Comparison of ENCODE assay signal across 16 cellular contexts in the genomic region with DNA sequence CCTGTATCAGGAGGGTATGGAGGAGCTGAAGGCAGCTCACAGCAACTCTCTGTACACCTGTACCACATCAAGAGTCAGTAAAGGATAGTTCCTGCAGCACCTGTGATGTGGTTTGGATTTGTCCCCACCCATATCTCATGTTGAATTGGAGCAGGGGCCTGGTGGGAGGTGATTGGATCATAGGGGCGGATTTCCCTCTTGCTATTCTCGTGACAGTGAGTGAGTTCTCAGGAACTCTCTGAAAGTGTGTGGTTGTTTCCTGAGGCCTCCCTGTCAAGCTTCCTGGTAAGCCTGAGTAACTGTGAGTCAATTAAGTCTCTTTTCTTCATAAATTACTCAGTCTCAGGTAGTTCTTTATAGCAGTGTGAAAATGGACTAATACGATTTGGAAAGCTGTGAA. TPM values are rescaled to one million over a fixed set of nuclear protein-coding genes. Genes with fewer than 3 reads are reported as not detected.
A peak's percentile ranks its signal among the peaks of the same experiment; 100 is the strongest.
DNase-seq lines count a peak whose midpoint lies in the region; ATAC-seq, FAIRE-seq and TF ChIP-seq lines count a peak whose summit lies in the region.
"Had no signal": no experiment of that assay in that cellular context is flagged by ENCODE, and none has a peak within 500 bp of the region (broad histone marks: within the 10 kb centered on the region; RNA-seq: fewer than 3 reads in every experiment).

No MANE protein-coding gene starts in this region.

- no peak for FAIRE-seq in GM12892 (lab: Jason Lieb, UNC)
- FAIRE-seq: H54 had no signal

- no peak for ATAC-seq in HG02870 (IDR thresholded peaks at IDR 0.05; ENCODE audit: unreplicated experiment)

- H3K36me3 ChIP-seq in GM23248 (ENCODE audit: low read depth) = no peaks in the 10 kb centered on the region

- no peak overlapping the region for H3K4me3 ChIP-seq in GM23248
- H3K4me3 ChIP-seq: hepatocyte, PC-9 had no signal

- no peaks in the 10 kb centered on the region for H3K27me3 ChIP-seq in GM23248 (replicated peaks; ENCODE audit: insufficient read depth)
- H3K27me3 ChIP-seq: hepatocyte had no signal

- H3K9me2 ChIP-seq in GM23248 (ENCODE audit: insufficient read depth) = no peaks in the 10 kb centered on the region

- H2AFZ ChIP-seq in GM23248 = no peak overlapping the region
- H2AFZ ChIP-seq: hepatocyte, PC-9 had no signal

- DNase-seq in GM23248 = peak; percentile 2
- peak; percentile 82 for DNase-seq in activated CD4-positive, alpha-beta memory T cell treated with anti-CD3 and anti-CD28 coated beads for 36 hours
- DNase-seq in endothelial cell (ENCODE audit: low spot score) = no peak
- DNase-seq in stimulated activated CD4-positive, alpha-beta T cell treated with anti-CD3 and anti-CD28 coated beads, Interleukin-2, amount 100 ng/mL, for 4 hours (ENCODE audit: low read depth) = peak; percentile 38
- DNase-seq in GM12892 (ENCODE audit: insufficient read length) = no peak
- DNase-seq in iPS-NIHi7 (ENCODE audit: extremely low spot score) = no peak
- no peak for DNase-seq in HFFc6
- DNase-seq: C1 segment of cervical spinal cord; effector CD8-positive, alpha-beta T cell; PC-9; retina; T1000 had no signal

- H3K27me3 Mint-ChIP-seq in activated CD4-positive, alpha-beta memory T cell treated with anti-CD3 and anti-CD28 coated beads for 36 hours = peaks cover 8% of the 10 kb centered on the region
- H3K27me3 Mint-ChIP-seq in endothelial cell (ENCODE audit: unreplicated experiment) = peaks cover 2% of the 10 kb centered on the region
- H3K27me3 Mint-ChIP-seq in HFFc6 (ENCODE audit: insufficient read depth) = peaks cover 5% of the 10 kb centered on the region

- CTCF ChIA-PET in activated CD4-positive, alpha-beta memory T cell treated with anti-CD3 and anti-CD28 coated beads for 36 hours (lab: Charles Lee) = interaction anchor here (0.9 to 14.8 kb wide), 6 partner anchors 9 to 189 kb away, joined by 3 to 441 read pairs (median 4); a partner anchor contains a TSS

- no peak for TF ChIP-seq POLR2A in GM12892 (IDR thresholded peaks at IDR 0.05; ENCODE audit: low read depth, low read length)

- H3K9ac ChIP-seq in GM23248 = no peak overlapping the region

- TF ChIP-seq CTCF in endothelial cell (IDR thresholded peaks at IDR 0.05; ENCODE audit: unreplicated experiment) (no peak), HFFc6 (IDR thresholded peaks at IDR 0.05) (no peak)

- in situ Hi-C loops in GM23248 (cut with MboI) = no loop called here

- no peaks in the 10 kb centered on the region for H3K4me1 ChIP-seq in GM23248 (ENCODE audit: insufficient read depth)

- peaks cover 24% of the 10 kb centered on the region for H3K4me1 Mint-ChIP-seq in activated CD4-positive, alpha-beta memory T cell treated with anti-CD3 and anti-CD28 coated beads for 36 hours (ENCODE audit: low read depth)
- H3K4me1 Mint-ChIP-seq in endothelial cell (ENCODE audit: unreplicated experiment) = peaks cover 21% of the 10 kb centered on the region
- peaks cover 6% of the 10 kb centered on the region; the same call in 1 of the 2 replicates for H3K4me1 Mint-ChIP-seq in HFFc6 (ENCODE audit: low read depth)

- no peaks in the 10 kb centered on the region for H4K20me1 ChIP-seq in GM23248 (ENCODE audit: insufficient read depth)

- no peaks in the 10 kb centered on the region for H3K36me3 Mint-ChIP-seq in activated CD4-positive, alpha-beta memory T cell treated with anti-CD3 and anti-CD28 coated beads for 36 hours
- H3K36me3 Mint-ChIP-seq in endothelial cell (ENCODE audit: low read depth, unreplicated experiment) (peaks cover 3% of the 10 kb centered on the region), HFFc6 (ENCODE audit: low read depth) (no peaks in the 10 kb centered on the region)

- no peaks in the 10 kb centered on the region for H3K9me3 Mint-ChIP-seq in activated CD4-positive, alpha-beta memory T cell treated with anti-CD3 and anti-CD28 coated beads for 36 hours
- no peaks in the 10 kb centered on the region for H3K9me3 Mint-ChIP-seq in endothelial cell (ENCODE audit: unreplicated experiment)
- no peaks in the 10 kb centered on the region for H3K9me3 Mint-ChIP-seq in HFFc6
- H3K9me3 Mint-ChIP-seq: mesothelial cell of epicardium had no signal

- H3K79me2 ChIP-seq in GM23248 (ENCODE audit: insufficient read depth) = no peaks in the 10 kb centered on the region
- H3K79me2 ChIP-seq: hepatocyte had no signal

- H3F3A ChIP-seq in GM23248 (ENCODE audit: insufficient read depth) = 0 out of 2 replicates have a peak, but pooled peaks cover 7% of the 10 kb centered on the region

- H3K27ac ChIP-seq in GM23248 = no peak overlapping the region
- H3K27ac ChIP-seq: hepatocyte, PC-9 had no signal

- WGBS in GM23248 (ENCODE audit: low coverage in 1 of 2, low lambda C conversion rate in 2 of 2, missing lambda C conversion rate in 2 of 2), 2 experiments = 83 to 84% methylated on average over 3 of the region's 3 CpGs

- H3K4me2 ChIP-seq in GM23248 (ENCODE audit: unreplicated experiment) = no peak overlapping the region
- H3K4me2 ChIP-seq: hepatocyte, PC-9 had no signal

- peak overlapping the region; percentile 60 for H3K27ac Mint-ChIP-seq in activated CD4-positive, alpha-beta memory T cell treated with anti-CD3 and anti-CD28 coated beads for 36 hours
- H3K27ac Mint-ChIP-seq in endothelial cell (ENCODE audit: unreplicated experiment) = peak overlapping the region; percentile 59
- no peak overlapping the region for H3K27ac Mint-ChIP-seq in HFFc6
- H3K27ac Mint-ChIP-seq: mesothelial cell of epicardium had no signal

- H3K9me3 ChIP-seq in GM23248 (ENCODE audit: low read depth) = no peaks in the 10 kb centered on the region

- peak overlapping the region; percentile 6 for H3K4me3 Mint-ChIP-seq in activated CD4-positive, alpha-beta memory T cell treated with anti-CD3 and anti-CD28 coated beads for 36 hours
- H3K4me3 Mint-ChIP-seq in endothelial cell (ENCODE audit: unreplicated experiment) = no peak overlapping the region
- no peak overlapping the region for H3K4me3 Mint-ChIP-seq in HFFc6
- H3K4me3 Mint-ChIP-seq: mesothelial cell of epicardium had no signal

- POLR2A ChIA-PET in activated CD4-positive, alpha-beta memory T cell treated with anti-CD3 and anti-CD28 coated beads for 36 hours (lab: Charles Lee) = interaction anchor here (1.0 to 2.7 kb wide), 7 partner anchors 9 to 120 kb away, joined by 3 to 22 read pairs (median 3); a partner anchor contains a TSS

- intact Hi-C loops in activated CD4-positive, alpha-beta memory T cell treated with anti-CD3 and anti-CD28 coated beads for 36 hours (cut with micrococcal nuclease) = loop anchor here (1.0 to 5.0 kb wide), 5 partner anchors 9 to 351 kb away; a partner anchor contains a TSS

RNA-seq across cellular contexts. Expression of a gene that starts 28.9 kb away (rescaled TPM):
- total RNA-seq in GM23248 (2014; rRNA removed; shearing (Covaris generic)) = 17.8 and 24.1 TPM in 2 replicates
- 14.9 TPM in 2 replicates for polyA plus RNA-seq in GM23248 (2016; fragmentation: Nextera tagmentation; extraction: Ambion mirVana)
- 1 to 10 TPM; 1.4 to 2.4 TPM for total RNA-seq in activated CD4-positive, alpha-beta memory T cell treated with anti-CD3 and anti-CD28 coated beads for 36 hours
- total RNA-seq in endothelial cell (ENCODE audit: unreplicated experiment) = 16.4 TPM
- not detected for polyA plus RNA-seq in GM12892 (2012; ENCODE audit: missing spikeins)
- 10 to 100 TPM in 4 of 6 experiments, 1 to 10 TPM in 2; 6.2 to 16.3 (median 13.7) TPM for total RNA-seq in HFFc6 (2021; fragmentation: NEBNext Ultra II Directional; extraction: Animal tissue kit (Norgen Biotek cat#: 25700))

RNA-seq across cellular contexts. Expression of a gene that starts 57.7 kb away (rescaled TPM):
- 61.5 and 66.0 TPM in 2 replicates for total RNA-seq in GM23248 (2014; rRNA removed; shearing (Covaris generic))
- polyA plus RNA-seq in GM23248 (2016; fragmentation: Nextera tagmentation; extraction: Ambion mirVana) = 43.2 and 43.4 TPM in 2 replicates
- 10 to 100 TPM; 13.7 to 15.9 TPM for total RNA-seq in activated CD4-positive, alpha-beta memory T cell treated with anti-CD3 and anti-CD28 coated beads for 36 hours
- 35.4 TPM for total RNA-seq in endothelial cell (ENCODE audit: unreplicated experiment)
- polyA plus RNA-seq in GM12892 (2012; ENCODE audit: missing spikeins) = 1.6 TPM
- 10 to 100 TPM; 37.5 to 49.6 (median 45.6) TPM for total RNA-seq in HFFc6 (2021; fragmentation: NEBNext Ultra II Directional; extraction: Animal tissue kit (Norgen Biotek cat#: 25700))

Comparison
In these comparisons a context has a peak if more than half of its experiments do, and no peak if none do; other contexts are left out.
1. DNase-seq: peak in GM23248 (single experiment), activated CD4-positive, alpha-beta memory T cell treated with anti-CD3 and anti-CD28 coated beads for 36 hours (single experiment) and stimulated activated CD4-positive, alpha-beta T cell treated with anti-CD3 and anti-CD28 coated beads, Interleukin-2, amount 100 ng/mL, for 4 hours (single experiment); none in endothelial cell (single experiment), GM12892 (single experiment), iPS-NIHi7 (single experiment) and HFFc6 (single experiment).